8 cellular contexts compared by ENCODE assay signal in genomic region chr20:37526238-37526838, GRCh38. TPM values are rescaled to one million over a fixed set of nuclear protein-coding genes. Genes with fewer than 3 reads are reported as not detected.
A peak's percentile ranks its signal among the peaks of the same experiment; 100 is the strongest.
DNase-seq lines count a peak whose midpoint lies in the region; ATAC-seq and TF ChIP-seq lines count a peak whose summit lies in the region.

No MANE protein-coding gene starts in this region.

- peak overlapping the region; percentile 58 for H3K4me2 ChIP-seq in mesenchymal stem cell (ENCODE audit: low read length, poor library complexity, severe bottlenecking)

- H3K27me3 ChIP-seq in heart left ventricle (no peaks in the 10 kb centered on the region), Peyer's patch (no peaks in the 10 kb centered on the region), duodenal mucosa (ENCODE audit: control insufficient read depth in 1 of 2, insufficient read depth in 2 of 2, low read length in 2 of 2) (no peaks in the 10 kb centered on the region), mesenchymal stem cell (ENCODE audit: control insufficient read depth in 1 of 2, insufficient read depth in 1 of 2, low read length in 2 of 2) (no peaks in the 10 kb centered on the region)

- no peak overlapping the region for H3K23ac ChIP-seq in mesenchymal stem cell (ENCODE audit: low read length in 2 of 2)

- WGBS in heart left ventricle, 4 donors = 1 to 4% (median 2%) methylated on average over 10 of the region's 10 CpGs
- under 1% methylated on average over 7 of the region's 10 CpGs for WGBS in mesenchymal stem cell

- peak in 2 of 4 donors; percentile 7 to 36 for ATAC-seq in heart left ventricle
- no peak for ATAC-seq in GM21381 (IDR thresholded peaks at IDR 0.05; ENCODE audit: unreplicated experiment)

- H2BK12ac ChIP-seq in mesenchymal stem cell (ENCODE audit: low read length in 2 of 2) = no peak overlapping the region

- no peaks in the 10 kb centered on the region for H3K9me3 ChIP-seq in heart left ventricle
- H3K9me3 ChIP-seq in Peyer's patch = no peaks in the 10 kb centered on the region
- H3K9me3 ChIP-seq in duodenal mucosa (ENCODE audit: control insufficient read depth in 1 of 2, low read length in 2 of 2) = no peaks in the 10 kb centered on the region
- no peaks in the 10 kb centered on the region for H3K9me3 ChIP-seq in mesenchymal stem cell (ENCODE audit: control insufficient read depth, low read length)

- H2AFZ ChIP-seq in mesenchymal stem cell (ENCODE audit: low read depth, low read length) = no peak overlapping the region

- peak overlapping the region; percentile 76 to 100 (median 94) for H3K4me3 ChIP-seq in heart left ventricle
- H3K4me3 ChIP-seq in Peyer's patch = peak overlapping the region; percentile 75 to 99 (median 94)
- H3K4me3 ChIP-seq in duodenal mucosa (ENCODE audit: low read depth in 1 of 2, low read length in 2 of 2) = peak overlapping the region; percentile 96 to 99
- peak overlapping the region; percentile 85 to 90 for H3K4me3 ChIP-seq in mesenchymal stem cell (ENCODE audit: insufficient read depth in 1 of 2, low read depth in 1 of 2, low read length in 2 of 2)

- H3K79me1 ChIP-seq in mesenchymal stem cell (replicated peaks; ENCODE audit: low read length, poor library complexity, severe bottlenecking) = peaks cover 4% of the 10 kb centered on the region

- DNase-seq in heart left ventricle = peak in 3 of 5 donors; percentile 32 to 44 (median 42)
- DNase-seq in cardiac septum (ENCODE audit: low spot score) = no peak
- peak in 1 of 3 donors; percentile 47 for DNase-seq in Peyer's patch
- DNase-seq in mesenchymal stem cell = peak; percentile 65
- DNase-seq in ureter (ENCODE audit: low spot score) = peak; percentile 70
- DNase-seq in stimulated activated CD4-positive, alpha-beta T cell treated with anti-CD3 and anti-CD28 coated beads, Interleukin-15, amount 100 ng/mL, for 24 hours = no peak

- no peak overlapping the region for H4K8ac ChIP-seq in mesenchymal stem cell (ENCODE audit: low read length)

- H2BK15ac ChIP-seq in mesenchymal stem cell (ENCODE audit: low read depth, poor library complexity, severe bottlenecking) = no peak overlapping the region

- intact Hi-C loops in heart left ventricle (cut with DNase I) (loop anchor here in 3 of 10 donors (5.0 to 10.0 kb wide), 3 partner anchors 122 to 334 kb away; partner anchors contain the start of gene MANBAL (in 1 of the 3)), cardiac septum (cut with DNase I) (loop anchor here (5.0 kb wide), 2 partner anchors 139 to 239 kb away; partner anchors contain the start of gene MANBAL)

- H3K9ac ChIP-seq in duodenal mucosa (ENCODE audit: low read depth in 1 of 2, low read length in 2 of 2) = peak overlapping the region; percentile 87 to 98
- H3K9ac ChIP-seq in mesenchymal stem cell (ENCODE audit: low read length) = peak overlapping the region; percentile 100

- no peak overlapping the region for H3K4ac ChIP-seq in mesenchymal stem cell (ENCODE audit: low read depth in 1 of 2, low read length in 2 of 2)

- H2AK5ac ChIP-seq in mesenchymal stem cell (ENCODE audit: low read length, severe bottlenecking) = no peak overlapping the region

- TF ChIP-seq POLR2A in heart left ventricle (IDR thresholded peaks at IDR 0.05) (no peak), Peyer's patch (IDR thresholded peaks at IDR 0.05) (no peak)

- H2BK5ac ChIP-seq in mesenchymal stem cell (ENCODE audit: low read depth, low read length, poor library complexity, severe bottlenecking) = no peak overlapping the region

- no peak overlapping the region for H4K91ac ChIP-seq in mesenchymal stem cell (ENCODE audit: low read length)

- H2BK120ac ChIP-seq in mesenchymal stem cell (ENCODE audit: low read depth, low read length) = no peak overlapping the region

- no peaks in the 10 kb centered on the region for H3K36me3 ChIP-seq in heart left ventricle
- no peaks in the 10 kb centered on the region for H3K36me3 ChIP-seq in Peyer's patch
- peaks cover 0 to under 1% of the 10 kb centered on the region in 2 donors for H3K36me3 ChIP-seq in duodenal mucosa (ENCODE audit: control insufficient read depth in 1 of 2, insufficient read depth in 2 of 2, low read length in 2 of 2)
- H3K36me3 ChIP-seq in mesenchymal stem cell (ENCODE audit: control insufficient read depth in 1 of 2, insufficient read depth in 2 of 2, low read depth in 1 of 2, low read length in 2 of 2) = peaks cover 0 to 20% of the 10 kb centered on the region in 2 experiments

- H3K4me1 ChIP-seq in heart left ventricle (peaks cover 3 to 63% (median 48%) of the 10 kb centered on the region in 12 donors), Peyer's patch (peaks cover 0 to 49% (median 11%) of the 10 kb centered on the region in 4 donors), duodenal mucosa (ENCODE audit: control insufficient read depth in 1 of 2, insufficient read depth in 2 of 2, low read length in 2 of 2) (peaks cover 45 to 50% of the 10 kb centered on the region in 2 donors), mesenchymal stem cell (ENCODE audit: control insufficient read depth, insufficient read depth, low read depth, low read length) (peaks cover 29% of the 10 kb centered on the region)

- H3K14ac ChIP-seq in mesenchymal stem cell (ENCODE audit: low read length in 2 of 2) = no peak overlapping the region

- H3K27ac ChIP-seq in heart left ventricle = peak overlapping the region; percentile 87 to 100 (median 98)
- H3K27ac ChIP-seq in Peyer's patch = peak overlapping the region; percentile 91 to 98 (median 96)
- peak overlapping the region; percentile 94 for H3K27ac ChIP-seq in duodenal mucosa (ENCODE audit: low read depth, low read length)
- H3K27ac ChIP-seq in mesenchymal stem cell (ENCODE audit: low read length, poor library complexity, severe bottlenecking) = peak overlapping the region; percentile 76

- no peak overlapping the region for H3K18ac ChIP-seq in mesenchymal stem cell (ENCODE audit: low read depth in 1 of 2, low read length in 2 of 2)

- TF ChIP-seq CTCF in heart left ventricle (IDR thresholded peaks at IDR 0.05) = no peak
- no peak for TF ChIP-seq CTCF in Peyer's patch (IDR thresholded peaks at IDR 0.05)

RNA-seq across cellular contexts. Expression of gene BLCAP, which starts 1.3 kb away (rescaled TPM):
- total RNA-seq in heart left ventricle (10 to 100 TPM; 67.1 to 95.8 (median 81.7) TPM), cardiac septum (89.3 TPM), Peyer's patch (100 to 1,000 TPM in 3 of 4 donors, 10 to 100 TPM in 1; 44.6 to 129 (median 118) TPM), ureter (178 TPM)
- polyA plus RNA-seq in heart left ventricle = 10 to 100 TPM; 66.7 to 99.5 TPM
- polyA plus RNA-seq in mesenchymal stem cell (2013, experiment 1 of 2) = 45.0 TPM
- polyA plus RNA-seq in mesenchymal stem cell (2013, experiment 2 of 2) = 45.3 TPM

RNA-seq across cellular contexts. Expression of gene NNAT, which starts 5.3 kb away (rescaled TPM):
- 1 to 10 TPM in 1 of 9 donors, under 1 TPM in 3, not detected in 5; 0.24 to 4.6 (median 0.57) TPM for total RNA-seq in heart left ventricle
- polyA plus RNA-seq in heart left ventricle = 1 to 10 TPM in 1 of 2 donors, under 1 TPM in 1; 0.23 to 1.1 TPM
- total RNA-seq in cardiac septum = not detected
- total RNA-seq in Peyer's patch = not detected
- polyA plus RNA-seq in mesenchymal stem cell (2013, experiment 1 of 2) = 3.2 TPM
- 2.7 TPM for polyA plus RNA-seq in mesenchymal stem cell (2013, experiment 2 of 2)
- 0.52 TPM for total RNA-seq in ureter

Comparison
In these comparisons a context has a peak if more than half of its experiments do, and no peak if none do; other contexts are left out.
1. DNase-seq: peak in heart left ventricle (3 of 5), mesenchymal stem cell (single experiment) and ureter (single experiment); none in cardiac septum (single experiment) and stimulated activated CD4-positive, alpha-beta T cell treated with anti-CD3 and anti-CD28 coated beads, Interleukin-15, amount 100 ng/mL, for 24 hours (single experiment).
2. Peak in every context shown above with its lines, with median percentiles within 50 percentile points of each other: H3K27ac ChIP-seq and H3K4me3 ChIP-seq.